ENCODE assay signal across 13 cellular contexts in genomic region chr6:113461153-113461897, GRCh38.
DNase-seq lines count a peak whose midpoint lies in the region; ATAC-seq, FAIRE-seq and TF ChIP-seq lines count a peak whose summit lies in the region.
"Had no signal": no experiment of that assay in that cellular context is flagged by ENCODE, and none has a peak within 500 bp of the region (broad histone marks: within the 10 kb centered on the region; RNA-seq: fewer than 3 reads in every experiment).

No MANE protein-coding gene starts in this region.

- H4K20me1 ChIP-seq in OCI-LY7 (ENCODE audit: insufficient read depth, low read length), result no peaks in the 10 kb centered on the region
- H4K20me1 ChIP-seq: BLaER1 had no signal

- H3K4me3 ChIP-seq in left ventricle myocardium inferior (no peak overlapping the region), OCI-LY7 (ENCODE audit: low read depth, low read length, poor library complexity, severe bottlenecking) (no peak overlapping the region), fibroblast of mammary gland (ENCODE audit: control insufficient read depth, low read depth, low read length) (no peak overlapping the region), mesenchymal stem cell (ENCODE audit: insufficient read depth in 1 of 2, low read depth in 1 of 2, low read length in 2 of 2) (no peak overlapping the region)
- H3K4me3 ChIP-seq: BLaER1, thyroid gland had no signal

- H2AK5ac ChIP-seq in mesenchymal stem cell (ENCODE audit: low read length, severe bottlenecking), result no peak overlapping the region

- H3K9me3 Mint-ChIP-seq in immature natural killer cell, result peaks cover 0 to 8% (median 3%) of the 10 kb centered on the region in 6 donors

- TF ChIP-seq POLR2A in GM12892 (IDR thresholded peaks at IDR 0.05; ENCODE audit: low read depth, low read length), result no peak

- intact Hi-C loops in left ventricle myocardium inferior (cut with micrococcal nuclease), result no loop called here
- intact Hi-C loops in Right ventricle myocardium inferior (cut with DNase I), result no loop called here
- intact Hi-C loops in OCI-LY7 (cut with micrococcal nuclease; ENCODE audit: unreplicated experiment), result no loop called here

- H3K27ac Mint-ChIP-seq in immature natural killer cell, result no peak overlapping the region
- H3K27ac Mint-ChIP-seq: activated CD8-positive, alpha-beta memory T cell treated with anti-CD3 and anti-CD28 coated beads, Interleukin-2, amount 10 ng/mL, durations not matched to agents 7 days and 5 days had no signal

- no peak overlapping the region for H3K4me2 ChIP-seq in OCI-LY7 (ENCODE audit: low read length)
- no peak overlapping the region for H3K4me2 ChIP-seq in mesenchymal stem cell (ENCODE audit: low read length, poor library complexity, severe bottlenecking)
- H3K4me2 ChIP-seq: BLaER1 had no signal

- ATAC-seq in Right ventricle myocardium inferior, result no peak
- ATAC-seq: activated CD8-positive, alpha-beta memory T cell treated with anti-CD3 and anti-CD28 coated beads, Interleukin-2, amount 10 ng/mL, durations not matched to agents 7 days and 5 days; left cardiac atrium had no signal

- no peaks in the 10 kb centered on the region for H3K9me3 ChIP-seq in left ventricle myocardium inferior (replicated peaks)
- H3K9me3 ChIP-seq in OCI-LY7 (ENCODE audit: low read length), result no peaks in the 10 kb centered on the region
- no peaks in the 10 kb centered on the region for H3K9me3 ChIP-seq in mesenchymal stem cell (ENCODE audit: control insufficient read depth, low read length)
- H3K9me3 ChIP-seq: BLaER1, thyroid gland had no signal

- DNase-seq in left ventricle myocardium inferior (no peak), Right ventricle myocardium inferior (ENCODE audit: missing footprints) (no peak), OCI-LY7 (ENCODE audit: low spot score) (no peak), fibroblast of mammary gland (ENCODE audit: low read depth) (peak; percentile 41), immature natural killer cell (no peak), mesenchymal stem cell (no peak), GM12892 (ENCODE audit: insufficient read length) (no peak)
- no peak for DNase-seq in activated CD8-positive, alpha-beta memory T cell treated with anti-CD3 and anti-CD28 coated beads for 24 hours
- DNase-seq: activated CD8-positive, alpha-beta memory T cell treated with anti-CD3 and anti-CD28 coated beads, Interleukin-2, amount 10 ng/mL, durations not matched to agents 7 days and 5 days; left cardiac atrium; T-helper 2 cell; thyroid gland had no signal

- no peak overlapping the region for H2BK15ac ChIP-seq in mesenchymal stem cell (ENCODE audit: low read depth, poor library complexity, severe bottlenecking)

- POLR2A ChIA-PET in OCI-LY7 (lab: Charles Lee), result interaction anchor here (1.6 kb wide), 2 partner anchors 10 to 12 kb away, joined by 3 to 5 read pairs; no protein-coding TSS in a partner anchor

- H3K4ac ChIP-seq in mesenchymal stem cell (ENCODE audit: low read depth in 1 of 2, low read length in 2 of 2), result no peak overlapping the region

- no peak overlapping the region for H3K9ac ChIP-seq in mesenchymal stem cell (ENCODE audit: low read length)
- H3K9ac ChIP-seq: BLaER1 had no signal

- no peak overlapping the region for H3K23ac ChIP-seq in mesenchymal stem cell (ENCODE audit: low read length in 2 of 2)

- no peak overlapping the region for H2BK5ac ChIP-seq in mesenchymal stem cell (ENCODE audit: low read depth, low read length, poor library complexity, severe bottlenecking)

- no peak overlapping the region for H2AFZ ChIP-seq in OCI-LY7 (ENCODE audit: low read length)
- no peak overlapping the region for H2AFZ ChIP-seq in mesenchymal stem cell (ENCODE audit: low read depth, low read length)

- H3K18ac ChIP-seq in mesenchymal stem cell (ENCODE audit: low read depth in 1 of 2, low read length in 2 of 2), result no peak overlapping the region

- H3K4me1 ChIP-seq in left ventricle myocardium inferior, result peaks cover 16% of the 10 kb centered on the region
- H3K4me1 ChIP-seq in OCI-LY7 (ENCODE audit: insufficient read depth, low read length, poor library complexity, severe bottlenecking), result no peaks in the 10 kb centered on the region
- H3K4me1 ChIP-seq in mesenchymal stem cell (ENCODE audit: control insufficient read depth, insufficient read depth, low read depth, low read length), result peaks cover 3% of the 10 kb centered on the region
- H3K4me1 ChIP-seq: BLaER1 had no signal

- FAIRE-seq in GM12892 (lab: Jason Lieb, UNC), result no peak

- H3K27me3 Mint-ChIP-seq in immature natural killer cell (ENCODE audit: low read depth in 3 of 3), result peaks cover 4% of the 10 kb centered on the region in 3 donors
- H3K27me3 Mint-ChIP-seq: activated CD8-positive, alpha-beta memory T cell treated with anti-CD3 and anti-CD28 coated beads, Interleukin-2, amount 10 ng/mL, durations not matched to agents 7 days and 5 days had no signal

- no peaks in the 10 kb centered on the region for H3K4me1 Mint-ChIP-seq in immature natural killer cell
- H3K4me1 Mint-ChIP-seq: activated CD8-positive, alpha-beta memory T cell treated with anti-CD3 and anti-CD28 coated beads, Interleukin-2, amount 10 ng/mL, durations not matched to agents 7 days and 5 days had no signal

- no peaks in the 10 kb centered on the region for H3K79me2 ChIP-seq in OCI-LY7 (ENCODE audit: insufficient read depth, low read depth, low read length)

- H2BK120ac ChIP-seq in mesenchymal stem cell (ENCODE audit: low read depth, low read length), result no peak overlapping the region

- H2BK12ac ChIP-seq in mesenchymal stem cell (ENCODE audit: low read length in 2 of 2), result no peak overlapping the region

- H4K91ac ChIP-seq in mesenchymal stem cell (ENCODE audit: low read length), result no peak overlapping the region

- CTCF ChIA-PET in OCI-LY7 (lab: Charles Lee; ENCODE audit: unreplicated experiment), result no interaction called here

- no peak overlapping the region for H4K8ac ChIP-seq in mesenchymal stem cell (ENCODE audit: low read length)

- no peaks in the 10 kb centered on the region for H3K79me1 ChIP-seq in mesenchymal stem cell (replicated peaks; ENCODE audit: low read length, poor library complexity, severe bottlenecking)

- H3K14ac ChIP-seq in mesenchymal stem cell (ENCODE audit: low read length in 2 of 2), result no peak overlapping the region

- H3K36me3 Mint-ChIP-seq in immature natural killer cell, result no peaks in the 10 kb centered on the region
- H3K36me3 Mint-ChIP-seq: activated CD8-positive, alpha-beta memory T cell treated with anti-CD3 and anti-CD28 coated beads, Interleukin-2, amount 10 ng/mL, durations not matched to agents 7 days and 5 days had no signal

- H3K27me3 ChIP-seq in left ventricle myocardium inferior (ENCODE audit: low read depth), result no peaks in the 10 kb centered on the region
- H3K27me3 ChIP-seq in mesenchymal stem cell (ENCODE audit: control insufficient read depth in 1 of 2, insufficient read depth in 1 of 2, low read length in 2 of 2), result no peaks in the 10 kb centered on the region
- H3K27me3 ChIP-seq: BLaER1, thyroid gland had no signal

- no peak overlapping the region for H3K4me3 Mint-ChIP-seq in immature natural killer cell
- H3K4me3 Mint-ChIP-seq: activated CD8-positive, alpha-beta memory T cell treated with anti-CD3 and anti-CD28 coated beads, Interleukin-2, amount 10 ng/mL, durations not matched to agents 7 days and 5 days had no signal

- BruUV-seq in OCI-LY7 (replicated peaks; lab: Mats Ljungman, UMichigan), result no TSS peak

- H3K27ac ChIP-seq in left ventricle myocardium inferior (replicated peaks) (no peak overlapping the region), OCI-LY7 (ENCODE audit: low read depth, low read length, poor library complexity, severe bottlenecking) (no peak overlapping the region), mesenchymal stem cell (ENCODE audit: low read length, poor library complexity, severe bottlenecking) (no peak overlapping the region)
- H3K27ac ChIP-seq: BLaER1, thyroid gland had no signal

- no peaks in the 10 kb centered on the region for H3K9me2 ChIP-seq in OCI-LY7 (ENCODE audit: insufficient read depth, low read length)

- WGBS in mesenchymal stem cell, result no CpG with 5 or more reads among the region's 4 CpGs

- no peaks in the 10 kb centered on the region for H3K36me3 ChIP-seq in left ventricle myocardium inferior
- no peaks in the 10 kb centered on the region for H3K36me3 ChIP-seq in OCI-LY7 (ENCODE audit: insufficient read depth, low read length)
- no peaks in the 10 kb centered on the region for H3K36me3 ChIP-seq in mesenchymal stem cell (ENCODE audit: control insufficient read depth in 1 of 2, insufficient read depth in 2 of 2, low read depth in 1 of 2, low read length in 2 of 2)
- H3K36me3 ChIP-seq: BLaER1, thyroid gland had no signal

- peak; percentile 22 for TF ChIP-seq CTCF in left ventricle myocardium inferior (IDR thresholded peaks at IDR 0.05; ENCODE audit: borderline replicate concordance)
- TF ChIP-seq CTCF in OCI-LY7 (conservative IDR thresholded peaks at IDR 0.05; ENCODE audit: low read length), result peak; percentile 60
- peak; percentile 27 for TF ChIP-seq CTCF in fibroblast of mammary gland (conservative IDR thresholded peaks at IDR 0.05; ENCODE audit: control insufficient read depth, insufficient read depth, low read depth, low read length)
